ENCODE assay signal across 20 cellular contexts in genomic region chr4:165945991-165946390, GRCh38.
"Had no signal": no experiment of that assay in that cellular context is flagged by ENCODE, and none has a peak within 500 bp of the region (broad histone marks: within the 10 kb centered on the region; RNA-seq: fewer than 3 reads in every experiment).

No MANE protein-coding gene starts in this region.

- H3K36me3 ChIP-seq: gastrocnemius medialis, lower lobe of right lung, prostate gland, right atrium auricular region, tibial artery had no signal

- H3K79me2 ChIP-seq: parathyroid adenoma had no signal

- H3K9ac ChIP-seq: parathyroid adenoma had no signal

- H3K9me3 ChIP-seq: gastrocnemius medialis, lower lobe of right lung, prostate gland, testis, tibial artery had no signal

- H2AFZ ChIP-seq: parathyroid adenoma had no signal

- H3K4me3 ChIP-seq: dorsolateral prefrontal cortex, gastrocnemius medialis, lower lobe of right lung, prostate gland, right atrium auricular region, testis, tibial artery had no signal

- H3K27ac ChIP-seq: gastrocnemius medialis, lower lobe of right lung, parathyroid adenoma, prostate gland, right atrium auricular region, testis, tibial artery had no signal

- ATAC-seq: gastrocnemius medialis; left cardiac atrium; left ventricle myocardium superior; lower lobe of right lung; natural killer cell treated with Interleukin-12 subunit alpha and Interleukin-12 subunit beta and Interleukin-15 and Interleukin-18, amount 100 ng/mL, for 72 hours; sciatic nerve; stimulated activated effector memory CD8-positive, alpha-beta T cell treated with anti-CD3 and anti-CD28 coated beads, Interleukin-12 subunit alpha, Interleukin-12 subunit beta, amount 100 ng/mL, for 72 hours had no signal

- H3K27me3 ChIP-seq: gastrocnemius medialis, right atrium auricular region, testis, tibial artery had no signal

- DNase-seq: effector CD4-positive, alpha-beta T cell; foreskin fibroblast; gastrocnemius medialis; head of caudate nucleus; left cardiac atrium; left ventricle myocardium superior; lower lobe of right lung; stimulated activated CD4-positive, alpha-beta T cell treated with anti-CD3 and anti-CD28 coated beads, Interleukin-2, amount 100 ng/mL, for 24 hours; stimulated activated CD4-positive, alpha-beta T cell treated with anti-CD3 and anti-CD28 coated beads, Interleukin-4, amount 100 ng/mL, for 24 hours; stimulated activated naive CD4-positive, alpha-beta T cell treated with Interleukin-2 at 50 U/mL for 16 hours; substantia nigra; testis; tibial artery had no signal

- H3K4me1 ChIP-seq: gastrocnemius medialis, lower lobe of right lung, parathyroid adenoma, prostate gland, right atrium auricular region, testis, tibial artery had no signal
